ENCODE assay signal across 20 cellular contexts in genomic region chr12:109228664-109229063, GRCh38.
"Had no signal": no experiment of that assay in that cellular context is flagged by ENCODE, and none has a peak within 500 bp of the region (broad histone marks: within the 10 kb centered on the region; RNA-seq: fewer than 3 reads in every experiment).

No MANE protein-coding gene starts in this region.

- H3K4me1 ChIP-seq: left lung, lower lobe of right lung, parathyroid adenoma, right atrium auricular region, right lobe of liver, spleen, tibial nerve, uterus had no signal

- DNase-seq: hippocampal formation; kidney glomerular epithelial cell; left cardiac atrium; left lung; lower lobe of right lung; mammary epithelial cell; mesenchymal stem cell; naive thymus-derived CD8-positive, alpha-beta T cell; occipital lobe; right lobe of liver; small intestine; spleen; stimulated activated CD4-positive, alpha-beta T cell treated with anti-CD3 and anti-CD28 coated beads, Interleukin-4, amount 100 ng/mL, for 24 hours; stimulated activated naive CD4-positive, alpha-beta T cell; substantia nigra; uterus had no signal

- ATAC-seq: left cardiac atrium; left lung; lower lobe of right lung; naive thymus-derived CD8-positive, alpha-beta T cell; stimulated activated effector memory CD8-positive, alpha-beta T cell treated with anti-CD3 and anti-CD28 coated beads, Interleukin-12 subunit alpha, Interleukin-12 subunit beta, amount 100 ng/mL, for 72 hours had no signal

- H3K27ac ChIP-seq: left lung, lower lobe of right lung, parathyroid adenoma, right atrium auricular region, right lobe of liver, spleen, tibial nerve, uterus had no signal

- H3K4me3 ChIP-seq: left lung, lower lobe of right lung, right atrium auricular region, right lobe of liver, spleen, tibial nerve, uterus had no signal

- H3K36me3 ChIP-seq: uterus had no signal

- H3K9me3 ChIP-seq: left lung, lower lobe of right lung, right atrium auricular region, right lobe of liver, spleen, tibial nerve, uterus had no signal

- H3K27me3 ChIP-seq: left lung, right atrium auricular region, right lobe of liver, spleen, tibial nerve, uterus had no signal
